18 cellular contexts compared by ENCODE assay signal in genomic region chr13:100045355-100045754, GRCh38. TPM values are rescaled to one million over a fixed set of nuclear protein-coding genes. Genes with fewer than 3 reads are reported as not detected.
DNase-seq lines count a peak whose midpoint lies in the region; ATAC-seq and TF ChIP-seq lines count a peak whose summit lies in the region.
"Had no signal": no experiment of that assay in that cellular context is flagged by ENCODE, and none has a peak within 500 bp of the region (broad histone marks: within the 10 kb centered on the region; RNA-seq: fewer than 3 reads in every experiment).

No MANE protein-coding gene starts in this region.

- H3K9me3 ChIP-seq in WERI-Rb-1 (ENCODE audit: severe bottlenecking): peaks cover 2% of the 10 kb centered on the region
- no peaks in the 10 kb centered on the region for H3K9me3 ChIP-seq in neural progenitor cell (ENCODE audit: low read depth)

- no peak for ATAC-seq in HG03432 (IDR thresholded peaks at IDR 0.05; ENCODE audit: unreplicated experiment)
- ATAC-seq: GM12878 had no signal

- no peak overlapping the region for H3K4me3 Mint-ChIP-seq in neural progenitor cell
- H3K4me3 Mint-ChIP-seq: CD4-positive, alpha-beta memory T cell had no signal

- H3K36me3 ChIP-seq in WERI-Rb-1 (no peaks in the 10 kb centered on the region), neural progenitor cell (no peaks in the 10 kb centered on the region)

- H3K79me2 ChIP-seq in neural progenitor cell (ENCODE audit: low read depth): no peaks in the 10 kb centered on the region

- no peaks in the 10 kb centered on the region for H3K9me3 Mint-ChIP-seq in neural progenitor cell
- H3K9me3 Mint-ChIP-seq: CD4-positive, alpha-beta memory T cell had no signal

- peaks cover 2% of the 10 kb centered on the region for H3K4me1 Mint-ChIP-seq in neural progenitor cell
- H3K4me1 Mint-ChIP-seq: CD4-positive, alpha-beta memory T cell had no signal

- peaks cover 4% of the 10 kb centered on the region for H3K27me3 Mint-ChIP-seq in neural progenitor cell (ENCODE audit: insufficient read depth, low read depth)

- H4K20me1 ChIP-seq in neural progenitor cell (ENCODE audit: low read depth): no peaks in the 10 kb centered on the region

- TF ChIP-seq CTCF in WERI-Rb-1 (IDR thresholded peaks at IDR 0.05; ENCODE audit: low read depth, low read length) (no peak), neural progenitor cell (IDR thresholded peaks at IDR 0.05) (no peak)

- H3K27ac ChIP-seq in WERI-Rb-1: peak overlapping the region; percentile 60
- H3K27ac ChIP-seq in neural progenitor cell: no peak overlapping the region
- H3K27ac ChIP-seq: GM23248 had no signal

- H3K27me3 ChIP-seq in WERI-Rb-1 (ENCODE audit: insufficient read depth, low read depth, severe bottlenecking) (no peaks in the 10 kb centered on the region), neural progenitor cell (no peaks in the 10 kb centered on the region)

- H3F3A ChIP-seq in neural progenitor cell (ENCODE audit: low read depth): no peaks in the 10 kb centered on the region

- no peak overlapping the region for H3K9ac ChIP-seq in neural progenitor cell
- H3K9ac ChIP-seq: GM23248 had no signal

- DNase-seq in NCI-H82 (lab: John Stamatoyannopoulos, UW) (peak; percentile 22), NCI-H82 treated with DMSO at 0.1 percent for 48 hours (lab: John Stamatoyannopoulos, UW; ENCODE audit: unreplicated experiment) (no peak), NAMALWA (ENCODE audit: low spot score) (peak; percentile 1), WERI-Rb-1 (peak; percentile 81), neural progenitor cell (ENCODE audit: low spot score) (no peak), SHP77 (lab: John Stamatoyannopoulos, UW) (no peak)
- DNase-seq: C1 segment of cervical spinal cord; Calu3; CD4-positive, alpha-beta memory T cell; COR-L47; DMS79; EL; GDM1; GM23248; H7; HCEC 1CT had no signal

- peak overlapping the region; percentile 51 for H3K27ac Mint-ChIP-seq in neural progenitor cell
- H3K27ac Mint-ChIP-seq: CD4-positive, alpha-beta memory T cell had no signal

- H3K36me3 Mint-ChIP-seq in neural progenitor cell: no peaks in the 10 kb centered on the region
- H3K36me3 Mint-ChIP-seq: CD4-positive, alpha-beta memory T cell had no signal

- no peak overlapping the region for H2AFZ ChIP-seq in neural progenitor cell (replicated peaks)
- H2AFZ ChIP-seq: GM23248 had no signal

- no peak overlapping the region for H3K4me2 ChIP-seq in neural progenitor cell

- H3K4me1 ChIP-seq in neural progenitor cell: peaks cover 2% of the 10 kb centered on the region

- no peak overlapping the region for H3K4me3 ChIP-seq in WERI-Rb-1 (ENCODE audit: low read depth, low read length)
- no peak overlapping the region for H3K4me3 ChIP-seq in neural progenitor cell
- H3K4me3 ChIP-seq: GM12878, GM23248 had no signal

RNA-seq across cellular contexts. Expression of gene PCCA, which starts 43.5 kb away (rescaled TPM):
- total RNA-seq in neural progenitor cell (ENCODE audit: low replicate concordance): 36.6 and 60.6 TPM in 2 replicates

Comparison
In these comparisons a context has a peak if more than half of its experiments do, and no peak if none do; other contexts are left out.
1. DNase-seq: peak in NCI-H82 (single experiment), NAMALWA (single experiment) and WERI-Rb-1 (single experiment); none in NCI-H82 treated with DMSO at 0.1 percent for 48 hours (single experiment), neural progenitor cell (single experiment) and SHP77 (0 of 2).